In the genomic region with DNA sequence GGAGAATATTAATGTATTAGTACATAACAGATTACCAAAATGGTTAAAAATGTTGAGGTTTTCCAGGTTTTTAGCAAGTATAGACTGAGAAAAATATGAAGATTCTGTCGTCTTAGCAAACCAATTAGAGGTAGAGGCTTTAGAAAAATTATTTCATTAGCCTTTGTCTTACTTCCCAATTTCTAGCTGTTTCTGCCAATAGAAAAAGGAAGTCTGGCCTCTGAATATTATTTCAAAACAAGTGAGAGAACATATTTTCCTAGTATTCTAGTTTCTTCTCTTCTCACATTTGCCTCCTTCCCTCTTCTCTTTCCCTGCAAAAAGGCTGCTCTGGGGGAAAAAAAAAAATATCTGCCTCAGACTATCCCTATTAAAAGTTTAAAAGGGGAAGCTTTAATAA, we compare ENCODE assay signal across 28 cellular contexts.
"Had no signal": no experiment of that assay in that cellular context is flagged by ENCODE, and none has a peak within 500 bp of the region (broad histone marks: within the 10 kb centered on the region; RNA-seq: fewer than 3 reads in every experiment).

No MANE protein-coding gene starts in this region.

- ATAC-seq: activated CD8-positive, alpha-beta T cell treated with anti-CD3 and anti-CD28 coated beads for 36 hours; activated T-cell treated with anti-CD3 and anti-CD28 coated beads, Interleukin-2, amount 50 U/mL, for 4 hours; activated T-helper 17 cell treated with anti-CD3 and anti-CD28 coated beads, Interleukin-2, amount 50 U/mL, for 72 hours; heart right ventricle; left lobe of liver; natural killer cell; right cardiac atrium; WTC11 had no signal

- H3K4me3 ChIP-seq: esophagus squamous epithelium, heart right ventricle, lung, neural progenitor cell, suprapubic skin, tibial artery had no signal

- H3K4me1 ChIP-seq: esophagus squamous epithelium, neural progenitor cell, suprapubic skin, tibial artery had no signal

- H3K9me3 ChIP-seq: esophagus squamous epithelium, heart right ventricle, suprapubic skin, tibial artery had no signal

- DNase-seq: activated CD4-positive, alpha-beta T cell treated with anti-CD3 and anti-CD28 coated beads, Interleukin-2, amount 50 U/mL, for 1 hour; activated CD8-positive, alpha-beta T cell treated with anti-CD3 and anti-CD28 coated beads for 36 hours; activated gamma-delta T cell treated with Interleukin-2 at 50 U/mL for 16 hours; activated naive CD4-positive, alpha-beta T cell treated with anti-CD3 and anti-CD28 coated beads, Interleukin-2, amount 50 U/mL, for 16 hours; activated T-cell treated with anti-CD3 and anti-CD28 coated beads, Interleukin-2, amount 50 U/mL, for 4 hours; amniotic stem cell; central memory CD4-positive, alpha-beta T cell; dermis blood vessel endothelial cell; effector CD8-positive, alpha-beta T cell; esophagus squamous epithelium; foreskin melanocyte; heart right ventricle; kidney glomerular epithelial cell; mesendoderm; natural killer cell; posterior cingulate gyrus; stimulated activated naive CD4-positive, alpha-beta T cell; T-helper 9 cell; tibial artery had no signal

- H3K27ac ChIP-seq: epithelial cell of prostate, esophagus squamous epithelium, neural progenitor cell, suprapubic skin, tibial artery had no signal

- FAIRE-seq: endometrium had no signal

- H3K27me3 ChIP-seq: esophagus squamous epithelium, heart right ventricle, neural progenitor cell, suprapubic skin, tibial artery had no signal
